Comparison of ENCODE assay signal across 26 cellular contexts in the genomic region with DNA sequence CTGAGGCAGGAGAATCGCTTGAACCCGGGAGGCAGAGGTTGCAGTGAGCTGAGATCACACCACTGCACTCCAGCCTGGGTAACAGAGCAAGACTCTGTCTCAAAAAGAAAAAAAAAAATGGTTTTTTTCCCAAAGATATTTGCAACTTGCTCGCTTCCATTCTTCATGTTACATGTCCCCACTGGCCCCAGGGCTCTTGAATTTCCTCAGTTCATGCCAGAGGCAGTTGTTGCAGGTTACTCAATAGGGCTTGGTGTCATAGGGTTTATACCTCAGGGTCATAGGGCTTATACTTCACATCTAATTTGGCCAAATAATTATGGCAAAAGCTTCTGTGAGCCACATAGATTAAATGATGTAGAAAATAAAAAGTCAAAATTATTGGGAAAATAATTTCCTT. TPM values are rescaled to one million over a fixed set of nuclear protein-coding genes. Genes with fewer than 3 reads are reported as not detected.
"Had no signal": no experiment of that assay in that cellular context is flagged by ENCODE, and none has a peak within 500 bp of the region (broad histone marks: within the 10 kb centered on the region; RNA-seq: fewer than 3 reads in every experiment).

No MANE protein-coding gene starts in this region.

- H3K4me1 ChIP-seq: suprapubic skin, testis, tibial artery, tibial nerve, upper lobe of left lung, upper lobe of right lung, uterus had no signal

- H3K9me3 ChIP-seq: stomach, suprapubic skin, testis, thoracic aorta, thyroid gland, tibial artery, tibial nerve, transverse colon, upper lobe of left lung, upper lobe of right lung, uterus, vagina had no signal

- DNase-seq: stimulated activated CD4-positive, alpha-beta T cell treated with anti-CD3 and anti-CD28 coated beads, Interleukin-2, amount 100 ng/mL, for 48 hours; stimulated activated CD4-positive, alpha-beta T cell treated with anti-CD3 and anti-CD28 coated beads, Interleukin-4, amount 100 ng/mL, for 1 hour; stimulated activated CD4-positive, alpha-beta T cell treated with anti-CD3 and anti-CD28 coated beads, Interleukin-4, amount 100 ng/mL, for 24 hours; stimulated activated CD4-positive, alpha-beta T cell treated with anti-CD3 and anti-CD28 coated beads, Interleukin-4, amount 100 ng/mL, for 4 hours; stimulated activated CD8-positive, alpha-beta memory T cell treated with anti-CD3 and anti-CD28 coated beads, Interleukin-4, amount 100 ng/mL, for 48 hours; stimulated activated naive B cell treated with anti-CD40 and anti-IgM and Interleukin-4, amounts not matched to agents 10 μg/mL and 1 μg/mL and 100 μg/mL, for 72 hours; stimulated activated naive CD4-positive, alpha-beta T cell; stimulated activated naive CD4-positive, alpha-beta T cell treated with Interleukin-2 at 50 U/mL for 16 hours; stimulated activated naive CD8-positive, alpha-beta T cell treated with anti-CD3 and anti-CD28 coated beads, Interleukin-15, amount 100 ng/mL, for 72 hours; stimulated activated naive CD8-positive, alpha-beta T cell treated with anti-CD3 and anti-CD28 coated beads, Interleukin-15, Interleukin-2, amounts not matched to agents 100 U/mL and 50 U/mL, for 24 hours; stomach; substantia nigra; testis; thyroid gland; tibial artery; transverse colon; upper lobe of left lung; upper lobe of right lung; uterus had no signal

- H3K36me3 ChIP-seq: stomach, suprapubic skin, thoracic aorta, thyroid gland, tibial artery, tibial nerve, transverse colon, upper lobe of left lung, upper lobe of right lung, uterus, vagina had no signal

- H3K27ac ChIP-seq: stomach, suprapubic skin, testis, thoracic aorta, thyroid gland, tibial artery, tibial nerve, transverse colon, upper lobe of left lung, upper lobe of right lung, vagina had no signal

- H3K4me3 ChIP-seq: stomach, suprapubic skin, testis, thoracic aorta, thyroid gland, tibial artery, tibial nerve, transverse colon, upper lobe of left lung, upper lobe of right lung, uterus, vagina had no signal

- FAIRE-seq: urothelium cell line had no signal

- H3K27me3 ChIP-seq: stomach, suprapubic skin, testis, thyroid gland, tibial artery, tibial nerve, transverse colon, upper lobe of left lung, upper lobe of right lung, uterus, vagina had no signal

RNA-seq across cellular contexts. Expression of a gene that starts 44.1 kb away (rescaled TPM):
- polyA plus RNA-seq: stomach, thymus, urinary bladder had no signal
